ENCODE assay signal across 31 cellular contexts in genomic region chr5:36904677-36905076, GRCh38. TPM values are rescaled to one million over a fixed set of nuclear protein-coding genes. Genes with fewer than 3 reads are reported as not detected.
DNase-seq lines count a peak whose midpoint lies in the region; ATAC-seq, FAIRE-seq and TF ChIP-seq lines count a peak whose summit lies in the region.
"Had no signal": no experiment of that assay in that cellular context is flagged by ENCODE, and none has a peak within 500 bp of the region (broad histone marks: within the 10 kb centered on the region; RNA-seq: fewer than 3 reads in every experiment).

No MANE protein-coding gene starts in this region.

- peaks cover 13% of the 10 kb centered on the region for H3K9me3 Mint-ChIP-seq in activated naive CD8-positive, alpha-beta T cell treated with anti-CD3 and anti-CD28 coated beads, Interleukin-2, amount 10 ng/mL, durations not matched to agents 7 days and 5 days
- H3K9me3 Mint-ChIP-seq in activated naive CD8-positive, alpha-beta T cell treated with anti-CD3 and anti-CD28 coated beads, Interleukin-2, amount 50 U/mL, for 24 hours: peaks cover 13% of the 10 kb centered on the region
- H3K9me3 Mint-ChIP-seq in activated T-helper 1 cell treated with anti-CD3 and anti-CD28 coated beads, Interleukin-12 subunit alpha, Interleukin-12 subunit beta, Interleukin-2, Interleukin-4 antibody, amounts not matched to agents 30 ng/mL and 10 ng/mL and 1 ng/mL, durations not matched to agents 14 hours and 24 hours and 36 hours: peaks cover 27% of the 10 kb centered on the region

- FAIRE-seq in HTR-8/SVneo (lab: Jason Lieb, UNC): peak; percentile 77
- FAIRE-seq: GM12878 had no signal

- peak overlapping the region; percentile 22 for H3K4me3 Mint-ChIP-seq in activated naive CD8-positive, alpha-beta T cell treated with anti-CD3 and anti-CD28 coated beads, Interleukin-2, amount 10 ng/mL, durations not matched to agents 7 days and 5 days
- no peak overlapping the region for H3K4me3 Mint-ChIP-seq in activated naive CD8-positive, alpha-beta T cell treated with anti-CD3 and anti-CD28 coated beads, Interleukin-2, amount 50 U/mL, for 24 hours
- no peak overlapping the region for H3K4me3 Mint-ChIP-seq in activated T-helper 1 cell treated with anti-CD3 and anti-CD28 coated beads, Interleukin-12 subunit alpha, Interleukin-12 subunit beta, Interleukin-2, Interleukin-4 antibody, amounts not matched to agents 30 ng/mL and 10 ng/mL and 1 ng/mL, durations not matched to agents 14 hours and 24 hours and 36 hours
- H3K4me3 Mint-ChIP-seq: activated naive CD4-positive, alpha-beta T cell treated with anti-CD3 and anti-CD28 coated beads, Interleukin-2, amount 10 ng/mL, durations not matched to agents 7 days and 5 days; activated T-cell treated with anti-CD3 and anti-CD28 coated beads, Interleukin-2, amount 50 U/mL, for 4 hours had no signal

- POLR2A ChIA-PET in activated naive CD8-positive, alpha-beta T cell treated with anti-CD3 and anti-CD28 coated beads, Interleukin-2, amount 10 ng/mL, durations not matched to agents 7 days and 5 days (lab: Charles Lee): interaction anchor here (0.5 to 1.1 kb wide), 2 partner anchors 28 to 52 kb away, joined by 3 read pairs; partner anchors contain the start of gene NIPBL

- no peaks in the 10 kb centered on the region for H3K36me3 ChIP-seq in neutrophil
- H3K36me3 ChIP-seq: ascending aorta, cardiac muscle cell, left lung, prostate gland, tibial nerve had no signal

- no peaks in the 10 kb centered on the region for H3K27me3 Mint-ChIP-seq in activated naive CD8-positive, alpha-beta T cell treated with anti-CD3 and anti-CD28 coated beads, Interleukin-2, amount 10 ng/mL, durations not matched to agents 7 days and 5 days
- no peaks in the 10 kb centered on the region for H3K27me3 Mint-ChIP-seq in activated naive CD8-positive, alpha-beta T cell treated with anti-CD3 and anti-CD28 coated beads, Interleukin-2, amount 50 U/mL, for 24 hours
- H3K27me3 Mint-ChIP-seq in activated T-helper 1 cell treated with anti-CD3 and anti-CD28 coated beads, Interleukin-12 subunit alpha, Interleukin-12 subunit beta, Interleukin-2, Interleukin-4 antibody, amounts not matched to agents 30 ng/mL and 10 ng/mL and 1 ng/mL, durations not matched to agents 14 hours and 24 hours and 36 hours (ENCODE audit: insufficient read depth): no peaks in the 10 kb centered on the region
- H3K27me3 Mint-ChIP-seq: activated naive CD4-positive, alpha-beta T cell treated with anti-CD3 and anti-CD28 coated beads, Interleukin-2, amount 10 ng/mL, durations not matched to agents 7 days and 5 days had no signal

- H3K27me3 ChIP-seq in neutrophil: no peaks in the 10 kb centered on the region
- H3K27me3 ChIP-seq: ascending aorta, cardiac muscle cell, left lung, tibial nerve had no signal

- H3K4me1 ChIP-seq in neutrophil (ENCODE audit: control insufficient read depth in 1 of 2, insufficient read depth in 1 of 2, low read depth in 1 of 2, low read length in 1 of 2): peaks cover 21 to 32% of the 10 kb centered on the region in 2 experiments
- H3K4me1 ChIP-seq: ascending aorta, prostate gland had no signal

- H3K4me1 Mint-ChIP-seq in activated naive CD8-positive, alpha-beta T cell treated with anti-CD3 and anti-CD28 coated beads, Interleukin-2, amount 10 ng/mL, durations not matched to agents 7 days and 5 days: peaks cover 22% of the 10 kb centered on the region
- peaks cover 69% of the 10 kb centered on the region for H3K4me1 Mint-ChIP-seq in activated naive CD8-positive, alpha-beta T cell treated with anti-CD3 and anti-CD28 coated beads, Interleukin-2, amount 50 U/mL, for 24 hours
- peaks cover 30% of the 10 kb centered on the region for H3K4me1 Mint-ChIP-seq in activated T-helper 1 cell treated with anti-CD3 and anti-CD28 coated beads, Interleukin-12 subunit alpha, Interleukin-12 subunit beta, Interleukin-2, Interleukin-4 antibody, amounts not matched to agents 30 ng/mL and 10 ng/mL and 1 ng/mL, durations not matched to agents 14 hours and 24 hours and 36 hours (ENCODE audit: low read depth)

- H3K27ac Mint-ChIP-seq in activated naive CD8-positive, alpha-beta T cell treated with anti-CD3 and anti-CD28 coated beads, Interleukin-2, amount 10 ng/mL, durations not matched to agents 7 days and 5 days: peak overlapping the region; percentile 6
- H3K27ac Mint-ChIP-seq in activated naive CD8-positive, alpha-beta T cell treated with anti-CD3 and anti-CD28 coated beads, Interleukin-2, amount 50 U/mL, for 24 hours: no peak overlapping the region
- H3K27ac Mint-ChIP-seq in activated T-helper 1 cell treated with anti-CD3 and anti-CD28 coated beads, Interleukin-12 subunit alpha, Interleukin-12 subunit beta, Interleukin-2, Interleukin-4 antibody, amounts not matched to agents 30 ng/mL and 10 ng/mL and 1 ng/mL, durations not matched to agents 14 hours and 24 hours and 36 hours: no peak overlapping the region
- H3K27ac Mint-ChIP-seq: activated naive CD4-positive, alpha-beta T cell treated with anti-CD3 and anti-CD28 coated beads, Interleukin-2, amount 10 ng/mL, durations not matched to agents 7 days and 5 days had no signal

- H3K4me3 ChIP-seq in neutrophil (ENCODE audit: low read depth in 1 of 2, low read length in 1 of 2): no peak overlapping the region
- H3K4me3 ChIP-seq: ascending aorta, cardiac muscle cell, coronary artery, GM12878, left lung, prostate gland, tibial nerve had no signal

- H3K36me3 Mint-ChIP-seq in activated naive CD8-positive, alpha-beta T cell treated with anti-CD3 and anti-CD28 coated beads, Interleukin-2, amount 10 ng/mL, durations not matched to agents 7 days and 5 days: peaks cover 26% of the 10 kb centered on the region
- peaks cover 14% of the 10 kb centered on the region for H3K36me3 Mint-ChIP-seq in activated naive CD8-positive, alpha-beta T cell treated with anti-CD3 and anti-CD28 coated beads, Interleukin-2, amount 50 U/mL, for 24 hours (ENCODE audit: low read depth)
- H3K36me3 Mint-ChIP-seq in activated T-helper 1 cell treated with anti-CD3 and anti-CD28 coated beads, Interleukin-12 subunit alpha, Interleukin-12 subunit beta, Interleukin-2, Interleukin-4 antibody, amounts not matched to agents 30 ng/mL and 10 ng/mL and 1 ng/mL, durations not matched to agents 14 hours and 24 hours and 36 hours (ENCODE audit: low read depth): peaks cover 8% of the 10 kb centered on the region

- DNase-seq in activated naive CD8-positive, alpha-beta T cell treated with anti-CD3 and anti-CD28 coated beads, Interleukin-2, amount 10 ng/mL, durations not matched to agents 7 days and 5 days: no peak
- no peak for DNase-seq in activated naive CD8-positive, alpha-beta T cell treated with anti-CD3 and anti-CD28 coated beads, Interleukin-2, amount 50 U/mL, for 24 hours
- DNase-seq in HTR-8/SVneo (ENCODE audit: insufficient read length, low spot score) (no peak), amniotic epithelial cell (ENCODE audit: low read depth) (peak; percentile 60), activated gamma-delta T cell treated with Interleukin-2 at 50 U/mL for 16 hours (no peak), NCI-H226 (no peak)
- no peak for DNase-seq in activated T-helper 1 cell treated with anti-CD3 and anti-CD28 coated beads, Interleukin-12 subunit alpha, Interleukin-12 subunit beta, Interleukin-2, Interleukin-4 antibody, amounts not matched to agents 30 ng/mL and 10 ng/mL and 1 ng/mL, durations not matched to agents 14 hours and 24 hours and 36 hours (ENCODE audit: low spot score)
- DNase-seq: activated CD4-positive, alpha-beta T cell treated with anti-CD3 and anti-CD28 coated beads for 48 hours; activated naive CD4-positive, alpha-beta T cell treated with anti-CD3 and anti-CD28 coated beads, Interleukin-2, amount 10 ng/mL, durations not matched to agents 7 days and 5 days; activated T-cell treated with anti-CD3 and anti-CD28 coated beads, Interleukin-2, amount 50 U/mL, for 4 hours; AML-193; effector CD8-positive, alpha-beta T cell; glutamatergic neuron; H7; islet precursor cell; mesendoderm; NCI-H2107; NCI-H748 treated with DMSO at 0.1 percent for 48 hours; nucleus accumbens; SHP77; stimulated activated CD4-positive, alpha-beta T cell treated with anti-CD3 and anti-CD28 coated beads, Interleukin-4, amount 100 ng/mL, for 1 hour had no signal

- no peaks in the 10 kb centered on the region for H3K9me3 ChIP-seq in neutrophil
- H3K9me3 ChIP-seq: ascending aorta, prostate gland had no signal

- TF ChIP-seq CTCF in neutrophil (IDR thresholded peaks at IDR 0.05): no peak

- H3K27ac ChIP-seq in neutrophil: peak overlapping the region; percentile 43
- H3K27ac ChIP-seq: ascending aorta, cardiac muscle cell, coronary artery, epithelial cell of prostate, left lung, prostate gland, tibial nerve had no signal

- ATAC-seq in activated naive CD8-positive, alpha-beta T cell treated with anti-CD3 and anti-CD28 coated beads, Interleukin-2, amount 10 ng/mL, durations not matched to agents 7 days and 5 days (ENCODE audit: low read depth): no peak
- ATAC-seq in activated naive CD8-positive, alpha-beta T cell treated with anti-CD3 and anti-CD28 coated beads, Interleukin-2, amount 50 U/mL, for 24 hours: no peak
- ATAC-seq: GM12878, left lung, Panc1 had no signal

- intact Hi-C loops in activated T-helper 1 cell treated with anti-CD3 and anti-CD28 coated beads, Interleukin-12 subunit alpha, Interleukin-12 subunit beta, Interleukin-2, Interleukin-4 antibody, amounts not matched to agents 30 ng/mL and 10 ng/mL and 1 ng/mL, durations not matched to agents 14 hours and 24 hours and 36 hours (cut with micrococcal nuclease): no loop called here

RNA-seq across cellular contexts. Expression of gene NIPBL, which starts 28.1 kb away (rescaled TPM):
- 10 to 100 TPM; 70.3 to 77.7 TPM for total RNA-seq in activated naive CD8-positive, alpha-beta T cell treated with anti-CD3 and anti-CD28 coated beads, Interleukin-2, amount 10 ng/mL, durations not matched to agents 7 days and 5 days
- total RNA-seq in activated T-helper 1 cell treated with anti-CD3 and anti-CD28 coated beads, Interleukin-12 subunit alpha, Interleukin-12 subunit beta, Interleukin-2, Interleukin-4 antibody, amounts not matched to agents 30 ng/mL and 10 ng/mL and 1 ng/mL, durations not matched to agents 14 hours and 24 hours and 36 hours: 59.4 and 62.4 TPM in 2 replicates
